In genomic region chr3:195182470-195182795, GRCh38 we compare ENCODE assay signal across 9 cellular contexts.
DNase-seq lines count a peak whose midpoint lies in the region; ATAC-seq and TF ChIP-seq lines count a peak whose summit lies in the region.
"Had no signal": no experiment of that assay in that cellular context is flagged by ENCODE, and none has a peak within 500 bp of the region (broad histone marks: within the 10 kb centered on the region; RNA-seq: fewer than 3 reads in every experiment).

No MANE protein-coding gene starts in this region.

- TF ChIP-seq CTCF in endothelial cell (IDR thresholded peaks at IDR 0.05; ENCODE audit: unreplicated experiment) (no peak), omental fat pad (IDR thresholded peaks at IDR 0.05) (no peak)

- DNase-seq in Daoy (ENCODE audit: low read depth) (peak; percentile 41), NCI-H2029 treated with DMSO at 0.1 percent for 48 hours (lab: John Stamatoyannopoulos, UW) (peak; percentile 39), endothelial cell (ENCODE audit: low spot score) (no peak), omental fat pad (ENCODE audit: low spot score) (no peak), RPMI8226 (no peak), middle frontal gyrus (ENCODE audit: extremely low spot score, low spot score) (no peak)
- DNase-seq: NCI-H2171 had no signal

- H3K36me3 Mint-ChIP-seq in endothelial cell (ENCODE audit: low read depth, unreplicated experiment): peaks cover 13% of the 10 kb centered on the region

- peak; percentile 61 for ATAC-seq in omental fat pad (ENCODE audit: low FRiP score)
- ATAC-seq in HG02885 (IDR thresholded peaks at IDR 0.05; ENCODE audit: poor library complexity, unreplicated experiment): no peak
- no peak for ATAC-seq in HG03159 (IDR thresholded peaks at IDR 0.05; ENCODE audit: unreplicated experiment)

- no peak overlapping the region for H3K4me3 Mint-ChIP-seq in endothelial cell (ENCODE audit: unreplicated experiment)

- H3K9me3 Mint-ChIP-seq in endothelial cell (ENCODE audit: unreplicated experiment): no peaks in the 10 kb centered on the region

- H3K27me3 Mint-ChIP-seq in endothelial cell (ENCODE audit: unreplicated experiment): peaks cover 9% of the 10 kb centered on the region

- H3K27ac Mint-ChIP-seq in endothelial cell (ENCODE audit: unreplicated experiment): peak overlapping the region; percentile 84

- peaks cover 86% of the 10 kb centered on the region for H3K4me1 Mint-ChIP-seq in endothelial cell (ENCODE audit: unreplicated experiment)

Comparison
In these comparisons a context has a peak if more than half of its experiments do, and no peak if none do; other contexts are left out.
1. DNase-seq: peak in Daoy (single experiment) and NCI-H2029 treated with DMSO at 0.1 percent for 48 hours (single experiment); none in endothelial cell (single experiment), omental fat pad (single experiment), RPMI8226 (single experiment) and middle frontal gyrus (single experiment).